Comparison of ENCODE assay signal across 1 cellular context in the genomic region with DNA sequence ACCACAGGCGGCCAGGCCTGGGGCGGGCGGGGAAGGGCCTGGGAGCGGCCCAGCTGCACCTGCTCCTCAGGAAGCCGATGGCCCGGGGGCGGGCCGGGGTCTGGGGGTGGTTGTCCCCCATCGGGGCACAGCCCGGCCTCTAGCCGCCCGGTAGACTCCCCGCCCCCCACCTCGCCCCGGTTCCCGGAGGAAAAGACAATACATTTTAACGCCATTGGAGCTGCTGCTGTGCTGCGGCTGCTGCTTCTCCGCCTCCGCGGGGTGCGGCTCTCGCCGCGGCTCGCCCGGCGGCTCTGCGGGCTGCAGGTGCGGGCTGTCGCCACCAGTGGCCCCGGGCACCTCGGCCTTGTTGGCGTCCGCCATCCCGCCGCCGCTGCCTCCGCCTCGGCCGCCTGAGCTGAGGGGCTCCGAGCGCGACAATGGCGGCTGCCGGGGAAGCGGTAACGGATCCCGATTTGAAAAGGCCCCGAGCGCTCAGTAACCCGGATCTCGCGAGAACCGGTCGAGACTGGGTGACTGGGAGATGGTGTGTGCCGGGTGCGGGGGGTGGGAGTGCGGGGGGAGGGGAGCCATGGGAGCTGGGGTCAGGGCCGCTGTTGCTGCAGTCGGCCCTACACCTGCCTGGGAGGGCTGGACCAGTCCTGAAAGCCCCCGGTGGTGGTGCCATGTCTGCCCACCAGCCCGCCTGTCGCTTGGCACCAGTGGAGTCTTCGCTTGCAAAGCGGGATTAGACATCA.
A peak's percentile ranks its signal among the peaks of the same experiment; 100 is the strongest.
TF ChIP-seq lines count a peak whose summit lies in the region.

A gene with protein sequence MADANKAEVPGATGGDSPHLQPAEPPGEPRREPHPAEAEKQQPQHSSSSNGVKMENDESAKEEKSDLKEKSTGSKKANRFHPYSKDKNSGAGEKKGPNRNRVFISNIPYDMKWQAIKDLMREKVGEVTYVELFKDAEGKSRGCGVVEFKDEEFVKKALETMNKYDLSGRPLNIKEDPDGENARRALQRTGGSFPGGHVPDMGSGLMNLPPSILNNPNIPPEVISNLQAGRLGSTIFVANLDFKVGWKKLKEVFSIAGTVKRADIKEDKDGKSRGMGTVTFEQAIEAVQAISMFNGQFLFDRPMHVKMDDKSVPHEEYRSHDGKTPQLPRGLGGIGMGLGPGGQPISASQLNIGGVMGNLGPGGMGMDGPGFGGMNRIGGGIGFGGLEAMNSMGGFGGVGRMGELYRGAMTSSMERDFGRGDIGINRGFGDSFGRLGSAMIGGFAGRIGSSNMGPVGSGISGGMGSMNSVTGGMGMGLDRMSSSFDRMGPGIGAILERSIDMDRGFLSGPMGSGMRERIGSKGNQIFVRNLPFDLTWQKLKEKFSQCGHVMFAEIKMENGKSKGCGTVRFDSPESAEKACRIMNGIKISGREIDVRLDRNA (minus strand): TSS at position 421 of the 737 bp plus-strand sequence. CDS start 58 bp downstream, at position 363.

TF ChIP-seq in GM12878, 131 proteins besides CTCF, POLR2A, EP300 and RAD21 (continued from another document):
- no peak; the same call in 1 of the 2 replicates for TF ChIP-seq ATF7 (IDR thresholded peaks at IDR 0.05; ENCODE audit: low read depth)
- no peak for TF ChIP-seq CEBPB (IDR thresholded peaks at IDR 0.05; ENCODE audit: borderline replicate concordance in 1 of 2, low read depth in 2 of 2, low read length in 2 of 2)
- TF ChIP-seq, protein P1, sequence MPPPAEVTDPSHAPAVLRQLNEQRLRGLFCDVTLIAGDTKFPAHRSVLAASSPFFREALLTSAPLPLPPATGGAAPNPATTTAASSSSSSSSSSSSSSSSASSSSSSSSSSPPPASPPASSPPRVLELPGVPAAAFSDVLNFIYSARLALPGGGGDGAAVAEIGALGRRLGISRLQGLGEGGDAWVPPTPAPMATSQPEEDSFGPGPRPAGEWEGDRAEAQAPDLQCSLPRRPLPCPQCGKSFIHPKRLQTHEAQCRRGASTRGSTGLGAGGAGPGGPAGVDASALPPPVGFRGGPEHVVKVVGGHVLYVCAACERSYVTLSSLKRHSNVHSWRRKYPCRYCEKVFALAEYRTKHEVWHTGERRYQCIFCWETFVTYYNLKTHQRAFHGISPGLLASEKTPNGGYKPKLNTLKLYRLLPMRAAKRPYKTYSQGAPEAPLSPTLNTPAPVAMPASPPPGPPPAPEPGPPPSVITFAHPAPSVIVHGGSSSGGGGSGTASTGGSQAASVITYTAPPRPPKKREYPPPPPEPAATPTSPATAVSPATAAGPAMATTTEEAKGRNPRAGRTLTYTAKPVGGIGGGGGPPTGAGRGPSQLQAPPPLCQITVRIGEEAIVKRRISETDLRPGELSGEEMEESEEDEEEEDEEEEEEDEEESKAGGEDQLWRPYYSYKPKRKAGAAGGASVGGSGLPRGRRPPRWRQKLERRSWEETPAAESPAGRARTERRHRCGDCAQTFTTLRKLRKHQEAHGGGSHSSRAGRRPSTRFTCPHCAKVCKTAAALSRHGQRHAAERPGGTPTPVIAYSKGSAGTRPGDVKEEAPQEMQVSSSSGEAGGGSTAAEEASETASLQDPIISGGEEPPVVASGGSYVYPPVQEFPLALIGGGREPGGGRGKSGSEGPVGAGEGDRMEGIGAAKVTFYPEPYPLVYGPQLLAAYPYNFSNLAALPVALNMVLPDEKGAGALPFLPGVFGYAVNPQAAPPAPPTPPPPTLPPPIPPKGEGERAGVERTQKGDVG (CRISPR knock-in tag; IDR thresholded peaks at IDR 0.05) = no peak
- 0 out of 2 replicates have a peak, but pooled peaks have one; percentile 60 for TF ChIP-seq SMARCA5 (IDR thresholded peaks at IDR 0.05)
- peak; percentile 88; the same call in 1 of the 2 replicates for TF ChIP-seq GATAD2B (conservative IDR thresholded peaks at IDR 0.05; ENCODE audit: low read depth)
- TF ChIP-seq JUND (IDR thresholded peaks at IDR 0.05; ENCODE audit: low read depth, low read length) = no peak
- TF ChIP-seq TBL1XR1 (IDR thresholded peaks at IDR 0.05; ENCODE audit: low read depth, low read length) = no peak
- TF ChIP-seq, protein P2, sequence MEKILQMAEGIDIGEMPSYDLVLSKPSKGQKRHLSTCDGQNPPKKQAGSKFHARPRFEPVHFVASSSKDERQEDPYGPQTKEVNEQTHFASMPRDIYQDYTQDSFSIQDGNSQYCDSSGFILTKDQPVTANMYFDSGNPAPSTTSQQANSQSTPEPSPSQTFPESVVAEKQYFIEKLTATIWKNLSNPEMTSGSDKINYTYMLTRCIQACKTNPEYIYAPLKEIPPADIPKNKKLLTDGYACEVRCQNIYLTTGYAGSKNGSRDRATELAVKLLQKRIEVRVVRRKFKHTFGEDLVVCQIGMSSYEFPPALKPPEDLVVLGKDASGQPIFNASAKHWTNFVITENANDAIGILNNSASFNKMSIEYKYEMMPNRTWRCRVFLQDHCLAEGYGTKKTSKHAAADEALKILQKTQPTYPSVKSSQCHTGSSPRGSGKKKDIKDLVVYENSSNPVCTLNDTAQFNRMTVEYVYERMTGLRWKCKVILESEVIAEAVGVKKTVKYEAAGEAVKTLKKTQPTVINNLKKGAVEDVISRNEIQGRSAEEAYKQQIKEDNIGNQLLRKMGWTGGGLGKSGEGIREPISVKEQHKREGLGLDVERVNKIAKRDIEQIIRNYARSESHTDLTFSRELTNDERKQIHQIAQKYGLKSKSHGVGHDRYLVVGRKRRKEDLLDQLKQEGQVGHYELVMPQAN (conservative IDR thresholded peaks at IDR 0.05) = peak; percentile 58; the same call in 1 of the 2 replicates
- no peak for TF ChIP-seq RUNX3 (IDR thresholded peaks at IDR 0.05; ENCODE audit: low read length)
- TF ChIP-seq BACH1 (IDR thresholded peaks at IDR 0.05; ENCODE audit: borderline replicate concordance) = 0 out of 2 replicates have a peak, but pooled peaks have one; percentile 33
- TF ChIP-seq HCFC1 (IDR thresholded peaks at IDR 0.05; ENCODE audit: low read length) = no peak
- no peak for TF ChIP-seq ZNF24 (IDR thresholded peaks at IDR 0.05)
- TF ChIP-seq, protein P3, sequence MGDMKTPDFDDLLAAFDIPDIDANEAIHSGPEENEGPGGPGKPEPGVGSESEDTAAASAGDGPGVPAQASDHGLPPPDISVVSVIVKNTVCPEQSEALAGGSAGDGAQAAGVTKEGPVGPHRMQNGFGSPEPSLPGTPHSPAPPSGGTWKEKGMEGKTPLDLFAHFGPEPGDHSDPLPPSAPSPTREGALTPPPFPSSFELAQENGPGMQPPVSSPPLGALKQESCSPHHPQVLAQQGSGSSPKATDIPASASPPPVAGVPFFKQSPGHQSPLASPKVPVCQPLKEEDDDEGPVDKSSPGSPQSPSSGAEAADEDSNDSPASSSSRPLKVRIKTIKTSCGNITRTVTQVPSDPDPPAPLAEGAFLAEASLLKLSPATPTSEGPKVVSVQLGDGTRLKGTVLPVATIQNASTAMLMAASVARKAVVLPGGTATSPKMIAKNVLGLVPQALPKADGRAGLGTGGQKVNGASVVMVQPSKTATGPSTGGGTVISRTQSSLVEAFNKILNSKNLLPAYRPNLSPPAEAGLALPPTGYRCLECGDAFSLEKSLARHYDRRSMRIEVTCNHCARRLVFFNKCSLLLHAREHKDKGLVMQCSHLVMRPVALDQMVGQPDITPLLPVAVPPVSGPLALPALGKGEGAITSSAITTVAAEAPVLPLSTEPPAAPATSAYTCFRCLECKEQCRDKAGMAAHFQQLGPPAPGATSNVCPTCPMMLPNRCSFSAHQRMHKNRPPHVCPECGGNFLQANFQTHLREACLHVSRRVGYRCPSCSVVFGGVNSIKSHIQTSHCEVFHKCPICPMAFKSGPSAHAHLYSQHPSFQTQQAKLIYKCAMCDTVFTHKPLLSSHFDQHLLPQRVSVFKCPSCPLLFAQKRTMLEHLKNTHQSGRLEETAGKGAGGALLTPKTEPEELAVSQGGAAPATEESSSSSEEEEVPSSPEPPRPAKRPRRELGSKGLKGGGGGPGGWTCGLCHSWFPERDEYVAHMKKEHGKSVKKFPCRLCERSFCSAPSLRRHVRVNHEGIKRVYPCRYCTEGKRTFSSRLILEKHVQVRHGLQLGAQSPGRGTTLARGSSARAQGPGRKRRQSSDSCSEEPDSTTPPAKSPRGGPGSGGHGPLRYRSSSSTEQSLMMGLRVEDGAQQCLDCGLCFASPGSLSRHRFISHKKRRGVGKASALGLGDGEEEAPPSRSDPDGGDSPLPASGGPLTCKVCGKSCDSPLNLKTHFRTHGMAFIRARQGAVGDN (IDR thresholded peaks at IDR 0.05) = peak; percentile 52; the same call in 1 of the 2 replicates
- TF ChIP-seq SREBF1 (IDR thresholded peaks at IDR 0.05; ENCODE audit: low read length) = no peak
- TF ChIP-seq HDAC2 (IDR thresholded peaks at IDR 0.05) = no peak
- TF ChIP-seq, protein P4, sequence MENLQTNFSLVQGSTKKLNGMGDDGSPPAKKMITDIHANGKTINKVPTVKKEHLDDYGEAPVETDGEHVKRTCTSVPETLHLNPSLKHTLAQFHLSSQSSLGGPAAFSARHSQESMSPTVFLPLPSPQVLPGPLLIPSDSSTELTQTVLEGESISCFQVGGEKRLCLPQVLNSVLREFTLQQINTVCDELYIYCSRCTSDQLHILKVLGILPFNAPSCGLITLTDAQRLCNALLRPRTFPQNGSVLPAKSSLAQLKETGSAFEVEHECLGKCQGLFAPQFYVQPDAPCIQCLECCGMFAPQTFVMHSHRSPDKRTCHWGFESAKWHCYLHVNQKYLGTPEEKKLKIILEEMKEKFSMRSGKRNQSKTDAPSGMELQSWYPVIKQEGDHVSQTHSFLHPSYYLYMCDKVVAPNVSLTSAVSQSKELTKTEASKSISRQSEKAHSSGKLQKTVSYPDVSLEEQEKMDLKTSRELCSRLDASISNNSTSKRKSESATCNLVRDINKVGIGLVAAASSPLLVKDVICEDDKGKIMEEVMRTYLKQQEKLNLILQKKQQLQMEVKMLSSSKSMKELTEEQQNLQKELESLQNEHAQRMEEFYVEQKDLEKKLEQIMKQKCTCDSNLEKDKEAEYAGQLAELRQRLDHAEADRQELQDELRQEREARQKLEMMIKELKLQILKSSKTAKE (IDR thresholded peaks at IDR 0.05; ENCODE audit: low read depth, poor library complexity, severe bottlenecking) = no peak
- TF ChIP-seq, protein P5, sequence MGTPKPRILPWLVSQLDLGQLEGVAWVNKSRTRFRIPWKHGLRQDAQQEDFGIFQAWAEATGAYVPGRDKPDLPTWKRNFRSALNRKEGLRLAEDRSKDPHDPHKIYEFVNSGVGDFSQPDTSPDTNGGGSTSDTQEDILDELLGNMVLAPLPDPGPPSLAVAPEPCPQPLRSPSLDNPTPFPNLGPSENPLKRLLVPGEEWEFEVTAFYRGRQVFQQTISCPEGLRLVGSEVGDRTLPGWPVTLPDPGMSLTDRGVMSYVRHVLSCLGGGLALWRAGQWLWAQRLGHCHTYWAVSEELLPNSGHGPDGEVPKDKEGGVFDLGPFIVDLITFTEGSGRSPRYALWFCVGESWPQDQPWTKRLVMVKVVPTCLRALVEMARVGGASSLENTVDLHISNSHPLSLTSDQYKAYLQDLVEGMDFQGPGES (IDR thresholded peaks at IDR 0.05) = no peak
- no peak for TF ChIP-seq POLR2AphosphoS5 (IDR thresholded peaks at IDR 0.05; ENCODE audit: low read length)
- TF ChIP-seq RBBP5 (conservative IDR thresholded peaks at IDR 0.05) = no peak
- no peak for TF ChIP-seq RAD51 (IDR thresholded peaks at IDR 0.05)
- TF ChIP-seq, protein P6, sequence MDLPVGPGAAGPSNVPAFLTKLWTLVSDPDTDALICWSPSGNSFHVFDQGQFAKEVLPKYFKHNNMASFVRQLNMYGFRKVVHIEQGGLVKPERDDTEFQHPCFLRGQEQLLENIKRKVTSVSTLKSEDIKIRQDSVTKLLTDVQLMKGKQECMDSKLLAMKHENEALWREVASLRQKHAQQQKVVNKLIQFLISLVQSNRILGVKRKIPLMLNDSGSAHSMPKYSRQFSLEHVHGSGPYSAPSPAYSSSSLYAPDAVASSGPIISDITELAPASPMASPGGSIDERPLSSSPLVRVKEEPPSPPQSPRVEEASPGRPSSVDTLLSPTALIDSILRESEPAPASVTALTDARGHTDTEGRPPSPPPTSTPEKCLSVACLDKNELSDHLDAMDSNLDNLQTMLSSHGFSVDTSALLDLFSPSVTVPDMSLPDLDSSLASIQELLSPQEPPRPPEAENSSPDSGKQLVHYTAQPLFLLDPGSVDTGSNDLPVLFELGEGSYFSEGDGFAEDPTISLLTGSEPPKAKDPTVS (IDR thresholded peaks at IDR 0.05; ENCODE audit: low read depth, low read length) = no peak
- TF ChIP-seq, protein P7, sequence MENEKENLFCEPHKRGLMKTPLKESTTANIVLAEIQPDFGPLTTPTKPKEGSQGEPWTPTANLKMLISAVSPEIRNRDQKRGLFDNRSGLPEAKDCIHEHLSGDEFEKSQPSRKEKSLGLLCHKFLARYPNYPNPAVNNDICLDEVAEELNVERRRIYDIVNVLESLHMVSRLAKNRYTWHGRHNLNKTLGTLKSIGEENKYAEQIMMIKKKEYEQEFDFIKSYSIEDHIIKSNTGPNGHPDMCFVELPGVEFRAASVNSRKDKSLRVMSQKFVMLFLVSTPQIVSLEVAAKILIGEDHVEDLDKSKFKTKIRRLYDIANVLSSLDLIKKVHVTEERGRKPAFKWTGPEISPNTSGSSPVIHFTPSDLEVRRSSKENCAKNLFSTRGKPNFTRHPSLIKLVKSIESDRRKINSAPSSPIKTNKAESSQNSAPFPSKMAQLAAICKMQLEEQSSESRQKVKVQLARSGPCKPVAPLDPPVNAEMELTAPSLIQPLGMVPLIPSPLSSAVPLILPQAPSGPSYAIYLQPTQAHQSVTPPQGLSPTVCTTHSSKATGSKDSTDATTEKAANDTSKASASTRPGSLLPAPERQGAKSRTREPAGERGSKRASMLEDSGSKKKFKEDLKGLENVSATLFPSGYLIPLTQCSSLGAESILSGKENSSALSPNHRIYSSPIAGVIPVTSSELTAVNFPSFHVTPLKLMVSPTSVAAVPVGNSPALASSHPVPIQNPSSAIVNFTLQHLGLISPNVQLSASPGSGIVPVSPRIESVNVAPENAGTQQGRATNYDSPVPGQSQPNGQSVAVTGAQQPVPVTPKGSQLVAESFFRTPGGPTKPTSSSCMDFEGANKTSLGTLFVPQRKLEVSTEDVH (IDR thresholded peaks at IDR 0.05; ENCODE audit: low read depth, partially characterized antibody) = no peak
TF ChIP-seq in GM12878: peak in this region for 22.
